ENCODE assay signal across 1 cellular context in the genomic region with DNA sequence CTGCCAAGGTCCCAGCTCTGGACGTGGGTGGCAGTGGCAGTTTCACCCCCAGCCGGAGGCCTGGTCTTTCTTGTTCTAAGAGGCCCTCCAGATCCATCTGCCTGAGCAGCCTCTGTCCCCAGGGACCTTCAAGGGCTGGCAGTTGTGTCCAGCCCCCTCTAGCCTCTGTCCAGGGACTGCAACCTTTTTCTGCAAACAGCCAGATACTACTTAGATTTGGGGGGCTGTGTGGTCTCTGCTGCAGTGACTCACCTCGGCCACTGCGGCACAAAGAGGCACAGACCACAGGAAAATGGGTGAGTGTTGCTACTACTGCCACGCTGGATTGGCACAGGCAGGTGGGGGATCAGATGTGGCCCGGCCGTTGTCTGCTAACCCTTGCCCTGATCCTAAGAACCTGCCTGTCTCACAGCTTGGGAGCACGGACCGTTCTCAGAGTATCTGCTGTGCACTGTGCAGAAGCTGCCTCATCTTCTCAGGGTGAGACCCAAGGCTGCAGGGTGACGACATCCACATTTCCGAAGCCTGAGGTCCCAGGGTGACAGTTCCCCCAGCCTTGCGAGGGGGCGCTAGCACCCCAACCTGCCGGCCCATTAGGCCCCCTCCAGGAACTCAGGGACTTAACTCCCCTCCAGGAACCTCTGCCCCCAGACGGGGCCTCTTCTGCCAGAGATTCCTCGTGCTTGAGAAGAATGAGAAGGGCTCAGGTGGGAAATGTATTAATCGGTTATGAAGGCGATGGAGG.
TF ChIP-seq lines count a peak whose summit lies in the region.

No MANE protein-coding gene starts in this region.

TF ChIP-seq in HepG2, 621 proteins besides CTCF, POLR2A, EP300 and RAD21:
- TF ChIP-seq ZBTB38 (CRISPR knock-in tag; IDR thresholded peaks at IDR 0.05) (peak; percentile 14; the same call in 1 of the 2 replicates), SALL1 (CRISPR knock-in tag; IDR thresholded peaks at IDR 0.05) (0 out of 2 replicates have a peak, but pooled peaks have one; percentile 8), ZNF563 (CRISPR knock-in tag; IDR thresholded peaks at IDR 0.05) (no peak), ZNF737 (CRISPR knock-in tag; IDR thresholded peaks at IDR 0.05; ENCODE audit: borderline replicate concordance) (no peak), BRCA1 (CRISPR knock-in tag; IDR thresholded peaks at IDR 0.05) (no peak), ZNF788 (CRISPR knock-in tag; IDR thresholded peaks at IDR 0.05; ENCODE audit: borderline replicate concordance) (peak; percentile 33; the same call in 1 of the 2 replicates), STAG1 (CRISPR knock-in tag; IDR thresholded peaks at IDR 0.05) (peak; percentile 12; the same call in 1 of the 2 replicates), SP4 (CRISPR knock-in tag; IDR thresholded peaks at IDR 0.05) (peak; percentile 30; the same call in 1 of the 2 replicates)
- TF ChIP-seq, protein P1, sequence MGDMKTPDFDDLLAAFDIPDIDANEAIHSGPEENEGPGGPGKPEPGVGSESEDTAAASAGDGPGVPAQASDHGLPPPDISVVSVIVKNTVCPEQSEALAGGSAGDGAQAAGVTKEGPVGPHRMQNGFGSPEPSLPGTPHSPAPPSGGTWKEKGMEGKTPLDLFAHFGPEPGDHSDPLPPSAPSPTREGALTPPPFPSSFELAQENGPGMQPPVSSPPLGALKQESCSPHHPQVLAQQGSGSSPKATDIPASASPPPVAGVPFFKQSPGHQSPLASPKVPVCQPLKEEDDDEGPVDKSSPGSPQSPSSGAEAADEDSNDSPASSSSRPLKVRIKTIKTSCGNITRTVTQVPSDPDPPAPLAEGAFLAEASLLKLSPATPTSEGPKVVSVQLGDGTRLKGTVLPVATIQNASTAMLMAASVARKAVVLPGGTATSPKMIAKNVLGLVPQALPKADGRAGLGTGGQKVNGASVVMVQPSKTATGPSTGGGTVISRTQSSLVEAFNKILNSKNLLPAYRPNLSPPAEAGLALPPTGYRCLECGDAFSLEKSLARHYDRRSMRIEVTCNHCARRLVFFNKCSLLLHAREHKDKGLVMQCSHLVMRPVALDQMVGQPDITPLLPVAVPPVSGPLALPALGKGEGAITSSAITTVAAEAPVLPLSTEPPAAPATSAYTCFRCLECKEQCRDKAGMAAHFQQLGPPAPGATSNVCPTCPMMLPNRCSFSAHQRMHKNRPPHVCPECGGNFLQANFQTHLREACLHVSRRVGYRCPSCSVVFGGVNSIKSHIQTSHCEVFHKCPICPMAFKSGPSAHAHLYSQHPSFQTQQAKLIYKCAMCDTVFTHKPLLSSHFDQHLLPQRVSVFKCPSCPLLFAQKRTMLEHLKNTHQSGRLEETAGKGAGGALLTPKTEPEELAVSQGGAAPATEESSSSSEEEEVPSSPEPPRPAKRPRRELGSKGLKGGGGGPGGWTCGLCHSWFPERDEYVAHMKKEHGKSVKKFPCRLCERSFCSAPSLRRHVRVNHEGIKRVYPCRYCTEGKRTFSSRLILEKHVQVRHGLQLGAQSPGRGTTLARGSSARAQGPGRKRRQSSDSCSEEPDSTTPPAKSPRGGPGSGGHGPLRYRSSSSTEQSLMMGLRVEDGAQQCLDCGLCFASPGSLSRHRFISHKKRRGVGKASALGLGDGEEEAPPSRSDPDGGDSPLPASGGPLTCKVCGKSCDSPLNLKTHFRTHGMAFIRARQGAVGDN (CRISPR knock-in tag; IDR thresholded peaks at IDR 0.05) = peak; percentile 14; the same call in 1 of the 2 replicates
- TF ChIP-seq, protein P2, sequence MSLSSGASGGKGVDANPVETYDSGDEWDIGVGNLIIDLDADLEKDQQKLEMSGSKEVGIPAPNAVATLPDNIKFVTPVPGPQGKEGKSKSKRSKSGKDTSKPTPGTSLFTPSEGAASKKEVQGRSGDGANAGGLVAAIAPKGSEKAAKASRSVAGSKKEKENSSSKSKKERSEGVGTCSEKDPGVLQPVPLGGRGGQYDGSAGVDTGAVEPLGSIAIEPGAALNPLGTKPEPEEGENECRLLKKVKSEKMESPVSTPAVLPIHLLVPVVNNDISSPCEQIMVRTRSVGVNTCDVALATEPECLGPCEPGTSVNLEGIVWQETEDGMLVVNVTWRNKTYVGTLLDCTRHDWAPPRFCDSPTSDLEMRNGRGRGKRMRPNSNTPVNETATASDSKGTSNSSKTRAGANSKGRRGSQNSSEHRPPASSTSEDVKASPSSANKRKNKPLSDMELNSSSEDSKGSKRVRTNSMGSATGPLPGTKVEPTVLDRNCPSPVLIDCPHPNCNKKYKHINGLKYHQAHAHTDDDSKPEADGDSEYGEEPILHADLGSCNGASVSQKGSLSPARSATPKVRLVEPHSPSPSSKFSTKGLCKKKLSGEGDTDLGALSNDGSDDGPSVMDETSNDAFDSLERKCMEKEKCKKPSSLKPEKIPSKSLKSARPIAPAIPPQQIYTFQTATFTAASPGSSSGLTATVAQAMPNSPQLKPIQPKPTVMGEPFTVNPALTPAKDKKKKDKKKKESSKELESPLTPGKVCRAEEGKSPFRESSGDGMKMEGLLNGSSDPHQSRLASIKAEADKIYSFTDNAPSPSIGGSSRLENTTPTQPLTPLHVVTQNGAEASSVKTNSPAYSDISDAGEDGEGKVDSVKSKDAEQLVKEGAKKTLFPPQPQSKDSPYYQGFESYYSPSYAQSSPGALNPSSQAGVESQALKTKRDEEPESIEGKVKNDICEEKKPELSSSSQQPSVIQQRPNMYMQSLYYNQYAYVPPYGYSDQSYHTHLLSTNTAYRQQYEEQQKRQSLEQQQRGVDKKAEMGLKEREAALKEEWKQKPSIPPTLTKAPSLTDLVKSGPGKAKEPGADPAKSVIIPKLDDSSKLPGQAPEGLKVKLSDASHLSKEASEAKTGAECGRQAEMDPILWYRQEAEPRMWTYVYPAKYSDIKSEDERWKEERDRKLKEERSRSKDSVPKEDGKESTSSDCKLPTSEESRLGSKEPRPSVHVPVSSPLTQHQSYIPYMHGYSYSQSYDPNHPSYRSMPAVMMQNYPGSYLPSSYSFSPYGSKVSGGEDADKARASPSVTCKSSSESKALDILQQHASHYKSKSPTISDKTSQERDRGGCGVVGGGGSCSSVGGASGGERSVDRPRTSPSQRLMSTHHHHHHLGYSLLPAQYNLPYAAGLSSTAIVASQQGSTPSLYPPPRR (CRISPR knock-in tag; IDR thresholded peaks at IDR 0.05; ENCODE audit: borderline replicate concordance) = no peak
- TF ChIP-seq, protein P3, sequence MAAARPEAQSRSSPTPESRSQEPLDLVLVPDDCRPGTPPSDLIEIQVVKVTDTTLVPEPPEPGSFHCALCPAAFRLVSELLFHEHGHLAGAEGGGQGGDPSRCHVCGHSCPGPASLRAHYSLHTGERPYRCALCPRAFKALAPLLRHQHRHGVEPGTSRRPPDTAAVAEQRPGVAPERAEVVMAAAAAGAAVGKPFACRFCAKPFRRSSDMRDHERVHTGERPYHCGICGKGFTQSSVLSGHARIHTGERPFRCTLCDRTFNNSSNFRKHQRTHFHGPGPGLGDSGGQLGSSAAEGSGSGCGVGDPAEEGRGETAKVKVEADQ (CRISPR knock-in tag; IDR thresholded peaks at IDR 0.05; ENCODE audit: borderline replicate concordance) = no peak
